29 cellular contexts compared by ENCODE assay signal in the genomic region with DNA sequence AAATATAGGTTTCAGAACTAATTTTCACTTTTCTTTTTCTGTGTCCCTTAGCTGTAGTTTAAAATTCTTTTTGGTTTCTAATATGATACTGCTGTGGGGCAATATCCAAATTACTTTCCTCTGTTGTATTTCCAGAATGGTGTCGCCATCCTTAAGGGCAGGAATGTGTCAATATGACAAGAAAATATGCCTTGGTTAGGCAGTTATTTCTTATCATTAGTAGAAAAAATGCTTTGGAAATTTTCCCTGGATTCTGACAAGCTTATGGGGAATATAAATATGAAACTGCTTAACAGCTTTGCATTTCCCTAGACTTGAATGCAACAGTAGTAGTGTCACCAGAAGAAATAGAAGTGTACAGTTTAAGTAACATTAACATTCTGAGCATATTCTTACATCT. TPM values are rescaled to one million over a fixed set of nuclear protein-coding genes. Genes with fewer than 3 reads are reported as not detected.
"Had no signal": no experiment of that assay in that cellular context is flagged by ENCODE, and none has a peak within 500 bp of the region (broad histone marks: within the 10 kb centered on the region; RNA-seq: fewer than 3 reads in every experiment).

No MANE protein-coding gene starts in this region.

- H3K27me3 ChIP-seq: Peyer's patch, SJCRH30 had no signal

- H3K36me3 ChIP-seq: Peyer's patch, SJCRH30 had no signal

- H3K4me3 ChIP-seq: K562, Peyer's patch, SJCRH30 had no signal

- ATAC-seq: activated CD8-positive, alpha-beta T cell treated with anti-CD3 and anti-CD28 coated beads, Interleukin-2, amount 10 ng/mL, durations not matched to agents 7 days and 5 days; K562; T-helper 17 cell; WTC11 had no signal

- H3K4me1 ChIP-seq: Peyer's patch, SJCRH30 had no signal

- H3K9me3 ChIP-seq: Peyer's patch had no signal

- H3K27ac ChIP-seq: Peyer's patch, RWPE1, SJCRH30 had no signal

- DNase-seq: activated CD4-positive, alpha-beta T cell treated with anti-CD3 and anti-CD28 coated beads for 48 hours; activated CD4-positive, alpha-beta T cell treated with anti-CD3 and anti-CD28 coated beads, Interleukin-2, amount 50 U/mL, for 4 hours; activated CD4-positive, CD25-positive, alpha-beta regulatory T cell treated with anti-CD3 and anti-CD28 coated beads, Interleukin-2, amount 50 U/mL, for 72 hours; activated CD8-positive, alpha-beta memory T cell treated with anti-CD3 and anti-CD28 coated beads, Interleukin-2, amount 50 U/mL, for 48 hours; activated CD8-positive, alpha-beta T cell treated with anti-CD3 and anti-CD28 coated beads, Interleukin-2, amount 10 ng/mL, durations not matched to agents 7 days and 5 days; activated effector memory CD4-positive, alpha-beta T cell treated with anti-CD3 and anti-CD28 coated beads, Interleukin-2, amount 50 U/mL, for 16 hours; activated naive CD4-positive, alpha-beta T cell treated with Interleukin-2 at 50 U/mL for 16 hours; activated naive CD8-positive, alpha-beta T cell treated with anti-CD3 and anti-CD28 coated beads, Interleukin-2, amount 50 U/mL, for 24 hours; activated T-cell treated with anti-CD3 and anti-CD28 coated beads, Interleukin-2, amount 50 U/mL, for 24 hours; Karpas-422; NCI-H1048; NCI-H146; NCI-H187 treated with DMSO at 0.1 percent for 48 hours; NCI-H2171; NCI-H345; NCI-H510A; NCI-H526 treated with DMSO at 0.1 percent for 48 hours; NCI-H82; NK-92 treated with Interleukin-12 subunit alpha and Interleukin-12 subunit beta, amount 100 ng/mL, for 24 hours; Peyer's patch; Right ventricle myocardium superior; SJCRH30; T-helper 17 cell; T-helper 9 cell had no signal

RNA-seq across cellular contexts. Expression of a gene that starts 29.4 kb away (rescaled TPM):
- total RNA-seq: activated CD8-positive, alpha-beta T cell treated with anti-CD3 and anti-CD28 coated beads, Interleukin-2, amount 10 ng/mL, durations not matched to agents 7 days and 5 days; activated T-helper 1 cell treated with anti-CD3 and anti-CD28 coated beads, Interleukin-12 subunit alpha, Interleukin-12 subunit beta, Interleukin-2, Interleukin-4 antibody, amounts not matched to agents 30 ng/mL and 10 ng/mL and 1 ng/mL, durations not matched to agents 14 hours and 24 hours and 36 hours; bronchial epithelial cell; K562; Peyer's patch; Right ventricle myocardium superior; T-helper 17 cell had no signal

RNA-seq across cellular contexts. Expression of a gene that starts 52.8 kb away (rescaled TPM):
- total RNA-seq: activated CD8-positive, alpha-beta T cell treated with anti-CD3 and anti-CD28 coated beads, Interleukin-2, amount 10 ng/mL, durations not matched to agents 7 days and 5 days; activated T-helper 1 cell treated with anti-CD3 and anti-CD28 coated beads, Interleukin-12 subunit alpha, Interleukin-12 subunit beta, Interleukin-2, Interleukin-4 antibody, amounts not matched to agents 30 ng/mL and 10 ng/mL and 1 ng/mL, durations not matched to agents 14 hours and 24 hours and 36 hours had no signal
